ENCODE assay signal across 28 cellular contexts in genomic region chr19:28218728-28219127, GRCh38.
"Had no signal": no experiment of that assay in that cellular context is flagged by ENCODE, and none has a peak within 500 bp of the region (broad histone marks: within the 10 kb centered on the region; RNA-seq: fewer than 3 reads in every experiment).

No MANE protein-coding gene starts in this region.

- H3K9me3 Mint-ChIP-seq: immature natural killer cell; natural killer cell treated with Interleukin-12 subunit alpha and Interleukin-12 subunit beta and Interleukin-15 and Interleukin-18, amount 100 ng/mL, for 72 hours; type B pancreatic cell had no signal

- H3K4me3 ChIP-seq: left ventricle myocardium inferior, lung, mucosa of descending colon, pancreas, prostate gland, sigmoid colon, spleen, suprapubic skin, thoracic aorta, tibial artery, uterus had no signal

- DNase-seq: hippocampal formation; immature natural killer cell; kidney; left colon; left ventricle myocardium inferior; midbrain; mucosa of descending colon; naive thymus-derived CD4-positive, alpha-beta T cell; nucleus accumbens; pancreas; posterior cingulate gyrus; retina; right cardiac atrium; sigmoid colon; small intestine; spleen; stimulated activated CD4-positive, alpha-beta T cell treated with anti-CD3 and anti-CD28 coated beads, Interleukin-4, amount 100 ng/mL, for 24 hours; stimulated activated naive CD4-positive, alpha-beta T cell; tibial artery; uterus had no signal

- H3K4me1 ChIP-seq: left ventricle myocardium inferior, pancreas, prostate gland, sigmoid colon, spleen, suprapubic skin, tibial artery, uterus had no signal

- ATAC-seq: left colon; mucosa of descending colon; naive thymus-derived CD4-positive, alpha-beta T cell; natural killer cell treated with Interleukin-12 subunit alpha and Interleukin-12 subunit beta and Interleukin-15 and Interleukin-18, amount 100 ng/mL, for 72 hours; pancreas; right cardiac atrium; stimulated activated effector memory CD8-positive, alpha-beta T cell treated with anti-CD3 and anti-CD28 coated beads, Interleukin-12 subunit alpha, Interleukin-12 subunit beta, amount 100 ng/mL, for 72 hours had no signal

- H3K36me3 ChIP-seq: left ventricle myocardium inferior, pancreas, prostate gland, sigmoid colon, spleen, suprapubic skin, thoracic aorta, tibial artery, uterus had no signal

- H3K27me3 ChIP-seq: pancreas, sigmoid colon, suprapubic skin, tibial artery, uterus had no signal

- H3K27ac ChIP-seq: left ventricle myocardium inferior, pancreas, prostate gland, sigmoid colon, spleen, suprapubic skin, thoracic aorta, tibial artery, uterus had no signal

- H3K27ac Mint-ChIP-seq: immature natural killer cell; naive thymus-derived CD4-positive, alpha-beta T cell; natural killer cell treated with Interleukin-12 subunit alpha and Interleukin-12 subunit beta and Interleukin-15 and Interleukin-18, amount 100 ng/mL, for 72 hours; stimulated activated effector memory CD8-positive, alpha-beta T cell treated with anti-CD3 and anti-CD28 coated beads, Interleukin-12 subunit alpha, Interleukin-12 subunit beta, amount 100 ng/mL, for 72 hours; stimulated activated naive CD8-positive, alpha-beta T cell treated with anti-CD3 and anti-CD28 coated beads, Interleukin-15, Interleukin-2, amounts not matched to agents 100 ng/mL and 50 ng/mL, for 24 hours; type B pancreatic cell had no signal

- H3K4me3 Mint-ChIP-seq: immature natural killer cell; naive thymus-derived CD4-positive, alpha-beta T cell; natural killer cell treated with Interleukin-12 subunit alpha and Interleukin-12 subunit beta and Interleukin-15 and Interleukin-18, amount 100 ng/mL, for 72 hours; stimulated activated effector memory CD8-positive, alpha-beta T cell treated with anti-CD3 and anti-CD28 coated beads, Interleukin-12 subunit alpha, Interleukin-12 subunit beta, amount 100 ng/mL, for 72 hours; stimulated activated naive CD8-positive, alpha-beta T cell treated with anti-CD3 and anti-CD28 coated beads, Interleukin-15, Interleukin-2, amounts not matched to agents 100 ng/mL and 50 ng/mL, for 24 hours; type B pancreatic cell had no signal

- H3K9me3 ChIP-seq: left ventricle myocardium inferior, mucosa of descending colon, pancreas, prostate gland, sigmoid colon, suprapubic skin, thoracic aorta, tibial artery, uterus had no signal

- H3K4me1 Mint-ChIP-seq: immature natural killer cell; naive thymus-derived CD4-positive, alpha-beta T cell; stimulated activated effector memory CD8-positive, alpha-beta T cell treated with anti-CD3 and anti-CD28 coated beads, Interleukin-12 subunit alpha, Interleukin-12 subunit beta, amount 100 ng/mL, for 72 hours had no signal

- H3K36me3 Mint-ChIP-seq: immature natural killer cell; naive thymus-derived CD4-positive, alpha-beta T cell; natural killer cell treated with Interleukin-12 subunit alpha and Interleukin-12 subunit beta and Interleukin-15 and Interleukin-18, amount 100 ng/mL, for 72 hours; stimulated activated effector memory CD8-positive, alpha-beta T cell treated with anti-CD3 and anti-CD28 coated beads, Interleukin-12 subunit alpha, Interleukin-12 subunit beta, amount 100 ng/mL, for 72 hours; type B pancreatic cell had no signal
